Comparison of ENCODE assay signal across 1 cellular context in the genomic region with DNA sequence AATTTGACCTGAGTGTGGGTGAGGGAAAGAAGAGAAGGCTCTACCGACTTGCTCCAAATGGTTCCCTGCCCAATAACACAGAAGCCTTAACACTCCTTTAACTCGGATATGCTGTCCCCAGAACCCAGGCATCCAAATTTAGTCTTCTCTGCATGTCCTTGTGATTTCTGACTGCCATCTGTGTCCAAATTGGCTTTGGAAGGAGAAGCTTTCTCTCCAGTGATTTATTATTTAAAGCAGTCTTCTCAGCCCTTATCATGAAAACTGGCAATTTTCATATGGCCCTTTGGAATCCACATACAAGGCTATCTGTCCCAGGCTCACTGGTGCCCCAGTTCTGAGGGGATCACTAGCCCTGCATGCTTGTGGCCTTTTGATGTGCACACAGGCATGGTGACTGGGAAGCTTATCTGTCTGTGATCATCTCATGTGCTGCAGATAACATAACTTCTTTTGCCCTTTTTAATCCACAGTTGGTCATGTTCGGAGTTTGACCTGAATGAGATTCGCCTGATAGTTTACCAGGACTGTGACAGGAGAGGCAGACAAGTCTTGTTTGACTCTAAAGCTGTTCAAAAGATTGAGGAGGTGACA.
TF ChIP-seq lines count a peak whose summit lies in the region.

No MANE protein-coding gene starts in this region.

TF ChIP-seq in HepG2, 621 proteins besides CTCF, POLR2A, EP300 and RAD21:
- TF ChIP-seq HMG20A (CRISPR knock-in tag; IDR thresholded peaks at IDR 0.05; ENCODE audit: borderline replicate concordance) (no peak), ARNTL (CRISPR knock-in tag; IDR thresholded peaks at IDR 0.05) (no peak), SALL1 (CRISPR knock-in tag; IDR thresholded peaks at IDR 0.05) (peak; percentile 33; the same call in 1 of the 2 replicates), SAP130 (CRISPR knock-in tag; IDR thresholded peaks at IDR 0.05; ENCODE audit: low read depth) (peak; percentile 34; the same call in 1 of the 2 replicates), HNF4A (CRISPR knock-in tag; IDR thresholded peaks at IDR 0.05) (0 out of 2 replicates have a peak, but pooled peaks have one; percentile 25), SOX13 (IDR thresholded peaks at IDR 0.05) (no peak), SOX13 (CRISPR knock-in tag; conservative IDR thresholded peaks at IDR 0.05 in 1 of 2, IDR thresholded peaks at IDR 0.05 in 1 of 2) (0 out of 4 replicates have a peak, but pooled peaks of 1 of the 2 experiments have one; percentile 17), MYC (CRISPR knock-in tag; IDR thresholded peaks at IDR 0.05; ENCODE audit: borderline replicate concordance) (no peak), ZNF331 (CRISPR knock-in tag; IDR thresholded peaks at IDR 0.05) (0 out of 2 replicates have a peak, but pooled peaks have one; percentile 10), TBX2 (CRISPR knock-in tag; IDR thresholded peaks at IDR 0.05; ENCODE audit: borderline replicate concordance) (0 out of 2 replicates have a peak, but pooled peaks have one; percentile 37), ZNF766 (CRISPR knock-in tag; IDR thresholded peaks at IDR 0.05; ENCODE audit: borderline replicate concordance) (no peak), ETV5 (CRISPR knock-in tag; IDR thresholded peaks at IDR 0.05; ENCODE audit: borderline replicate concordance) (0 out of 2 replicates have a peak, but pooled peaks have one; percentile 22), NAIF1 (CRISPR knock-in tag; IDR thresholded peaks at IDR 0.05; ENCODE audit: borderline replicate concordance) (no peak), GZF1 (CRISPR knock-in tag; IDR thresholded peaks at IDR 0.05) (no peak), RELA (CRISPR knock-in tag; IDR thresholded peaks at IDR 0.05) (no peak), POLR2AphosphoS2 (IDR thresholded peaks at IDR 0.05; ENCODE audit: low read depth, low read length) (no peak), MEIS1 (CRISPR knock-in tag; IDR thresholded peaks at IDR 0.05; ENCODE audit: borderline replicate concordance) (0 out of 2 replicates have a peak, but pooled peaks have one; percentile 41), MAZ (IDR thresholded peaks at IDR 0.05; ENCODE audit: borderline replicate concordance, low read depth, low read length) (no peak), MAZ (CRISPR knock-in tag; IDR thresholded peaks at IDR 0.05; ENCODE audit: low read depth) (no peak), CREB1 (IDR thresholded peaks at IDR 0.05) (no peak), CREB1 (CRISPR knock-in tag; IDR thresholded peaks at IDR 0.05) (0 out of 2 replicates have a peak, but pooled peaks have one; percentile 24), ZNF343 (CRISPR knock-in tag; IDR thresholded peaks at IDR 0.05) (no peak), SMYD3 (CRISPR knock-in tag; IDR thresholded peaks at IDR 0.05) (peak; percentile 49; the same call in 1 of the 2 replicates), ZNF644 (CRISPR knock-in tag; IDR thresholded peaks at IDR 0.05; ENCODE audit: low read depth) (0 out of 2 replicates have a peak, but pooled peaks have one; percentile 28), POLR2AphosphoS5 (IDR thresholded peaks at IDR 0.05; ENCODE audit: low read depth, low read length) (no peak), KAT8 (CRISPR knock-in tag; IDR thresholded peaks at IDR 0.05) (no peak), ZNF792 (CRISPR knock-in tag; IDR thresholded peaks at IDR 0.05) (0 out of 2 replicates have a peak, but pooled peaks have one; percentile 20), BRD4 (CRISPR knock-in tag; IDR thresholded peaks at IDR 0.05) (0 out of 2 replicates have a peak, but pooled peaks have one; percentile 40), GTF2F1 (IDR thresholded peaks at IDR 0.05; ENCODE audit: low read length) (no peak), TEAD2 (CRISPR knock-in tag; IDR thresholded peaks at IDR 0.05) (no peak), TEAD3 (CRISPR knock-in tag; optimal IDR thresholded peaks at IDR 0.05; ENCODE audit: borderline replicate concordance) (peak; percentile 14), RARA (CRISPR knock-in tag; IDR thresholded peaks at IDR 0.05) (no peak), MED1 (CRISPR knock-in tag; IDR thresholded peaks at IDR 0.05) (peak; percentile 41; the same call in 1 of the 2 replicates)
- TF ChIP-seq, protein P1, sequence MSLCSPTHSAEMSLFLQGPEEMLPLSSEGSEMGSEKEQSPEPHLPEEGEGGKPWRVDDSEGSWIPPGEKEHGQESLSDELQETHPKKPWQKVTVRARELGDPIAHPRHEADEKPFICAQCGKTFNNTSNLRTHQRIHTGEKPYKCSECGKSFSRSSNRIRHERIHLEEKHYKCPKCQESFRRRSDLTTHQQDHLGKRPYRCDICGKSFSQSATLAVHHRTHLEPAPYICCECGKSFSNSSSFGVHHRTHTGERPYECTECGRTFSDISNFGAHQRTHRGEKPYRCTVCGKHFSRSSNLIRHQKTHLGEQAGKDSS (CRISPR knock-in tag; IDR thresholded peaks at IDR 0.05; ENCODE audit: borderline replicate concordance, low read depth) = no peak
- TF ChIP-seq, protein P2, sequence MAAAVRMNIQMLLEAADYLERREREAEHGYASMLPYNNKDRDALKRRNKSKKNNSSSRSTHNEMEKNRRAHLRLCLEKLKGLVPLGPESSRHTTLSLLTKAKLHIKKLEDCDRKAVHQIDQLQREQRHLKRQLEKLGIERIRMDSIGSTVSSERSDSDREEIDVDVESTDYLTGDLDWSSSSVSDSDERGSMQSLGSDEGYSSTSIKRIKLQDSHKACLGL (CRISPR knock-in tag; IDR thresholded peaks at IDR 0.05) = no peak
- TF ChIP-seq, protein P3, sequence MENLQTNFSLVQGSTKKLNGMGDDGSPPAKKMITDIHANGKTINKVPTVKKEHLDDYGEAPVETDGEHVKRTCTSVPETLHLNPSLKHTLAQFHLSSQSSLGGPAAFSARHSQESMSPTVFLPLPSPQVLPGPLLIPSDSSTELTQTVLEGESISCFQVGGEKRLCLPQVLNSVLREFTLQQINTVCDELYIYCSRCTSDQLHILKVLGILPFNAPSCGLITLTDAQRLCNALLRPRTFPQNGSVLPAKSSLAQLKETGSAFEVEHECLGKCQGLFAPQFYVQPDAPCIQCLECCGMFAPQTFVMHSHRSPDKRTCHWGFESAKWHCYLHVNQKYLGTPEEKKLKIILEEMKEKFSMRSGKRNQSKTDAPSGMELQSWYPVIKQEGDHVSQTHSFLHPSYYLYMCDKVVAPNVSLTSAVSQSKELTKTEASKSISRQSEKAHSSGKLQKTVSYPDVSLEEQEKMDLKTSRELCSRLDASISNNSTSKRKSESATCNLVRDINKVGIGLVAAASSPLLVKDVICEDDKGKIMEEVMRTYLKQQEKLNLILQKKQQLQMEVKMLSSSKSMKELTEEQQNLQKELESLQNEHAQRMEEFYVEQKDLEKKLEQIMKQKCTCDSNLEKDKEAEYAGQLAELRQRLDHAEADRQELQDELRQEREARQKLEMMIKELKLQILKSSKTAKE (CRISPR knock-in tag; IDR thresholded peaks at IDR 0.05; ENCODE audit: borderline replicate concordance) = no peak
- TF ChIP-seq, protein P4, sequence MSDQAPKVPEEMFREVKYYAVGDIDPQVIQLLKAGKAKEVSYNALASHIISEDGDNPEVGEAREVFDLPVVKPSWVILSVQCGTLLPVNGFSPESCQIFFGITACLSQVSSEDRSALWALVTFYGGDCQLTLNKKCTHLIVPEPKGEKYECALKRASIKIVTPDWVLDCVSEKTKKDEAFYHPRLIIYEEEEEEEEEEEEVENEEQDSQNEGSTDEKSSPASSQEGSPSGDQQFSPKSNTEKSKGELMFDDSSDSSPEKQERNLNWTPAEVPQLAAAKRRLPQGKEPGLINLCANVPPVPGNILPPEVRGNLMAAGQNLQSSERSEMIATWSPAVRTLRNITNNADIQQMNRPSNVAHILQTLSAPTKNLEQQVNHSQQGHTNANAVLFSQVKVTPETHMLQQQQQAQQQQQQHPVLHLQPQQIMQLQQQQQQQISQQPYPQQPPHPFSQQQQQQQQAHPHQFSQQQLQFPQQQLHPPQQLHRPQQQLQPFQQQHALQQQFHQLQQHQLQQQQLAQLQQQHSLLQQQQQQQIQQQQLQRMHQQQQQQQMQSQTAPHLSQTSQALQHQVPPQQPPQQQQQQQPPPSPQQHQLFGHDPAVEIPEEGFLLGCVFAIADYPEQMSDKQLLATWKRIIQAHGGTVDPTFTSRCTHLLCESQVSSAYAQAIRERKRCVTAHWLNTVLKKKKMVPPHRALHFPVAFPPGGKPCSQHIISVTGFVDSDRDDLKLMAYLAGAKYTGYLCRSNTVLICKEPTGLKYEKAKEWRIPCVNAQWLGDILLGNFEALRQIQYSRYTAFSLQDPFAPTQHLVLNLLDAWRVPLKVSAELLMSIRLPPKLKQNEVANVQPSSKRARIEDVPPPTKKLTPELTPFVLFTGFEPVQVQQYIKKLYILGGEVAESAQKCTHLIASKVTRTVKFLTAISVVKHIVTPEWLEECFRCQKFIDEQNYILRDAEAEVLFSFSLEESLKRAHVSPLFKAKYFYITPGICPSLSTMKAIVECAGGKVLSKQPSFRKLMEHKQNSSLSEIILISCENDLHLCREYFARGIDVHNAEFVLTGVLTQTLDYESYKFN (CRISPR knock-in tag; conservative IDR thresholded peaks at IDR 0.05) = 0 out of 2 replicates have a peak, but pooled peaks have one; percentile 12
